Comparison of ENCODE assay signal across 6 cellular contexts in genomic region chrX:95509474-95509873, GRCh38.
"Had no signal": no experiment of that assay in that cellular context is flagged by ENCODE, and none has a peak within 500 bp of the region (broad histone marks: within the 10 kb centered on the region; RNA-seq: fewer than 3 reads in every experiment).

No MANE protein-coding gene starts in this region.

- DNase-seq: GDM1, GF-D8 had no signal

- ATAC-seq: GM12878 had no signal

- H3K4me3 ChIP-seq: GM12878 had no signal

- FAIRE-seq: GM12878, GM12892, GM18507, GM19239 had no signal
